In genomic region chr17:67994827-67995567, GRCh38 we compare ENCODE assay signal across 8 cellular contexts. TPM values are rescaled to one million over a fixed set of nuclear protein-coding genes. Genes with fewer than 3 reads are reported as not detected.
DNase-seq lines count a peak whose midpoint lies in the region; ATAC-seq and TF ChIP-seq lines count a peak whose summit lies in the region.

No MANE protein-coding gene starts in this region.

- TF ChIP-seq CTCF in cardiac muscle cell (IDR thresholded peaks at IDR 0.05; ENCODE audit: low read depth, low read length) (no peak), epithelial cell of esophagus (IDR thresholded peaks at IDR 0.05; ENCODE audit: insufficient read depth, low read depth, low read length, missing control alignments) (no peak)

- DNase-seq in cardiac muscle cell (ENCODE audit: low read depth in 1 of 2, low spot score in 1 of 2) (peak in 1 of 2 donors; percentile 71), cardiac septum (ENCODE audit: low spot score) (no peak), SJCRH30 (peak in 1 of 2 experiments; percentile 67), epithelial cell of esophagus (ENCODE audit: low read depth) (peak; percentile 76), myocyte (ENCODE audit: low read depth) (peak; percentile 71), NOMO-1 treated with DMSO at 0.1 percent for 48 hours (lab: John Stamatoyannopoulos, UW; ENCODE audit: unreplicated experiment) (no peak)
- DNase-seq in stimulated activated CD4-positive, alpha-beta T cell treated with anti-CD3 and anti-CD28 coated beads, Interleukin-4, amount 100 ng/mL, for 4 hours, result no peak

- no peaks in the 10 kb centered on the region for H3K36me3 ChIP-seq in cardiac muscle cell
- H3K36me3 ChIP-seq in SJCRH30, result no peaks in the 10 kb centered on the region

- H3K4me1 ChIP-seq in cardiac muscle cell (ENCODE audit: low read depth) (no peaks in the 10 kb centered on the region), SJCRH30 (peaks cover 9% of the 10 kb centered on the region)

- H3K27ac ChIP-seq in cardiac muscle cell, result no peak overlapping the region
- H3K27ac ChIP-seq in SJCRH30, result 0 out of 2 replicates have a peak overlapping the region, but pooled peaks have one; percentile 3

- no peaks in the 10 kb centered on the region for H3K9me3 ChIP-seq in cardiac muscle cell (ENCODE audit: low read depth)
- H3K9me3 ChIP-seq in SJCRH30 (replicated peaks), result no peaks in the 10 kb centered on the region

- intact Hi-C loops in cardiac septum (cut with DNase I), result no loop called here

- H3K27me3 ChIP-seq in cardiac muscle cell (peaks cover 4% of the 10 kb centered on the region), SJCRH30 (no peaks in the 10 kb centered on the region)

- ATAC-seq in HG03439 (IDR thresholded peaks at IDR 0.05; ENCODE audit: unreplicated experiment), result no peak

- H3K4me3 ChIP-seq in cardiac muscle cell (peak overlapping the region; percentile 35), SJCRH30 (peak overlapping the region; percentile 93), epithelial cell of esophagus (ENCODE audit: low read length) (peak overlapping the region; percentile 49)

RNA-seq across cellular contexts. Expression of gene C17orf58, which starts 1.3 kb away (rescaled TPM):
- 10.4 and 13.5 TPM in 2 replicates for total RNA-seq in cardiac muscle cell
- 13.5 and 24.1 TPM in 2 replicates for polyA plus RNA-seq in cardiac muscle cell
- total RNA-seq in cardiac septum, result 3.4 TPM
- 11.3 and 12.7 TPM in 2 replicates for total RNA-seq in SJCRH30 (2014; rRNA removed; shearing (Covaris generic))
- 8.2 and 9.4 TPM in 2 replicates for total RNA-seq in myocyte
- 7.7 TPM for polyA plus RNA-seq in myocyte (2012)

RNA-seq across cellular contexts. Expression of gene KPNA2, which starts 40.5 kb away (rescaled TPM):
- total RNA-seq in cardiac muscle cell, result 64.2 and 200 TPM in 2 replicates
- polyA plus RNA-seq in cardiac muscle cell, result 129 and 452 TPM in 2 replicates
- 20.7 TPM for total RNA-seq in cardiac septum
- total RNA-seq in SJCRH30 (2014; rRNA removed; shearing (Covaris generic)), result 325 and 342 TPM in 2 replicates
- total RNA-seq in myocyte, result 66.8 and 70.6 TPM in 2 replicates
- 85.8 TPM for polyA plus RNA-seq in myocyte (2012)

Comparison
In these comparisons a context has a peak if more than half of its experiments do, and no peak if none do; other contexts are left out.
1. DNase-seq: peak in epithelial cell of esophagus (single experiment) and myocyte (single experiment); none in cardiac septum (single experiment), NOMO-1 treated with DMSO at 0.1 percent for 48 hours (single experiment) and stimulated activated CD4-positive, alpha-beta T cell treated with anti-CD3 and anti-CD28 coated beads, Interleukin-4, amount 100 ng/mL, for 4 hours (0 of 2).
2. H3K4me3 ChIP-seq: peak in every context shown above with its lines; median percentile 93 in SJCRH30; 49 in epithelial cell of esophagus; 35 in cardiac muscle cell.